ENCODE assay signal across 13 cellular contexts in the genomic region with DNA sequence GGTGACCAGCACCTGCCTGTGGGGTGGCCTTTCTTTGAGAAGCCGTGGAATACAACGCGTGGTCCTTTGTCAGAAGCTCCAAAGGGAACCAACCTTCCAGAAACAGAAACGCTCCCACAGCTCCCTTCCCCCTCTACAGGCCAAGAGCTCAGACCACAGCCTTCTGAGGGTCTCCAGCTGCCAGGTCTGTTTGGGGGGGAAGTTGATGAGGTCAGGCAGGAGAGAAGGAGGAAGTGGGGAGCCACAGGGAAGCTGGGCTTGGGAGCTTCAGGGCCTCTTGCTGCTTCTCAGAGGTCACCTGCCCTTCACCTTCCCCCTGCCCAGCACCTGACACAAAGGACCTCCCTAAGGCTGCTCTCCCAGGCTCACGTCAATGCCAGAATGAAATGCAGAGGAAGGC.
"Had no signal": no experiment of that assay in that cellular context is flagged by ENCODE, and none has a peak within 500 bp of the region (broad histone marks: within the 10 kb centered on the region; RNA-seq: fewer than 3 reads in every experiment).

No MANE protein-coding gene starts in this region.

- DNase-seq: activated B cell treated with CpG ODN at 0.5 μM for 24 hours; activated CD4-positive, alpha-beta T cell treated with anti-CD3 and anti-CD28 coated beads, Interleukin-2, amount 10 ng/mL, durations not matched to agents 24 days and 14 days; activated naive CD4-positive, alpha-beta T cell; aorta; hypothalamus; lower lobe of right lung; midbrain; right lobe of liver; stimulated activated naive B cell treated with anti-CD40 and anti-IgM and Interleukin-4, amounts not matched to agents 10 μg/mL and 1 μg/mL and 100 μg/mL, for 72 hours; transverse colon had no signal

- H3K4me3 Mint-ChIP-seq: activated B cell treated with CpG ODN at 0.5 μM for 24 hours; activated CD4-positive, alpha-beta T cell treated with anti-CD3 and anti-CD28 coated beads, Interleukin-2, amount 10 ng/mL, durations not matched to agents 24 days and 14 days; activated T-helper 1 cell treated with anti-CD3 and anti-CD28 coated beads, Interleukin-12 subunit alpha, Interleukin-12 subunit beta, Interleukin-2, Interleukin-4 antibody, amounts not matched to agents 30 ng/mL and 10 ng/mL and 1 ng/mL, durations not matched to agents 14 hours and 24 hours and 36 hours; stimulated activated naive B cell treated with anti-CD40 and anti-IgM and Interleukin-4, amounts not matched to agents 10 μg/mL and 1 μg/mL and 100 μg/mL, for 72 hours had no signal

- H3K27ac Mint-ChIP-seq: activated B cell treated with CpG ODN at 0.5 μM for 24 hours; activated CD4-positive, alpha-beta T cell treated with anti-CD3 and anti-CD28 coated beads, Interleukin-2, amount 10 ng/mL, durations not matched to agents 24 days and 14 days; activated T-helper 1 cell treated with anti-CD3 and anti-CD28 coated beads, Interleukin-12 subunit alpha, Interleukin-12 subunit beta, Interleukin-2, Interleukin-4 antibody, amounts not matched to agents 30 ng/mL and 10 ng/mL and 1 ng/mL, durations not matched to agents 14 hours and 24 hours and 36 hours; stimulated activated naive B cell treated with anti-CD40 and anti-IgM and Interleukin-4, amounts not matched to agents 10 μg/mL and 1 μg/mL and 100 μg/mL, for 72 hours had no signal

- H3K27ac ChIP-seq: breast epithelium, lower lobe of right lung, prostate gland, right lobe of liver, transverse colon had no signal

- H3K4me1 Mint-ChIP-seq: activated B cell treated with CpG ODN at 0.5 μM for 24 hours had no signal

- H3K36me3 ChIP-seq: breast epithelium, lower lobe of right lung, prostate gland, right lobe of liver, transverse colon had no signal

- H3K4me1 ChIP-seq: breast epithelium, lower lobe of right lung, prostate gland had no signal

- H3K9me3 ChIP-seq: breast epithelium, lower lobe of right lung, prostate gland, right lobe of liver, transverse colon had no signal

- ATAC-seq: lower lobe of right lung; right lobe of liver; stimulated activated naive B cell treated with anti-CD40 and anti-IgM and Interleukin-4, amounts not matched to agents 10 μg/mL and 1 μg/mL and 100 μg/mL, for 72 hours had no signal

- H3K36me3 Mint-ChIP-seq: stimulated activated naive B cell treated with anti-CD40 and anti-IgM and Interleukin-4, amounts not matched to agents 10 μg/mL and 1 μg/mL and 100 μg/mL, for 72 hours had no signal

- H3K4me3 ChIP-seq: breast epithelium, lower lobe of right lung, prostate gland, right lobe of liver, transverse colon had no signal

- H3K9me3 Mint-ChIP-seq: activated B cell treated with CpG ODN at 0.5 μM for 24 hours had no signal

- H3K27me3 ChIP-seq: breast epithelium, right lobe of liver, transverse colon had no signal
